In genomic region chr15:74222705-74223104, GRCh38 we compare ENCODE assay signal across 1 cellular context.
TF ChIP-seq lines count a peak whose summit lies in the region.

No MANE protein-coding gene starts in this region.

TF ChIP-seq in GM23338, 12 proteins besides CTCF, POLR2A, EP300 and RAD21:
- TF ChIP-seq JUNB (IDR thresholded peaks at IDR 0.05; ENCODE audit: unreplicated experiment), result no peak
- no peak for TF ChIP-seq EZH2phosphoT487 (IDR thresholded peaks at IDR 0.05; ENCODE audit: unreplicated experiment)
- no peak for TF ChIP-seq STAT1 (IDR thresholded peaks at IDR 0.05; ENCODE audit: unreplicated experiment)
- TF ChIP-seq POLR2AphosphoS5 (IDR thresholded peaks at IDR 0.05; ENCODE audit: low read depth), result no peak
- TF ChIP-seq ZNF114 (CRISPR knock-in tag; IDR thresholded peaks at IDR 0.05), result no peak
- no peak for TF ChIP-seq ZNF462 (CRISPR knock-in tag; IDR thresholded peaks at IDR 0.05)
- TF ChIP-seq REST (IDR thresholded peaks at IDR 0.05; ENCODE audit: unreplicated experiment), result no peak
- no peak for TF ChIP-seq CREB1 (CRISPR knock-in tag; IDR thresholded peaks at IDR 0.05; ENCODE audit: low read depth)
- no peak for TF ChIP-seq ZNF331 (CRISPR knock-in tag; IDR thresholded peaks at IDR 0.05; ENCODE audit: low read depth)
- no peak for TF ChIP-seq NANOG (IDR thresholded peaks at IDR 0.05; ENCODE audit: borderline replicate concordance)
- TF ChIP-seq ETS1 (IDR thresholded peaks at IDR 0.05), result no peak
- no peak for TF ChIP-seq EZH2 (IDR thresholded peaks at IDR 0.05; ENCODE audit: low read depth, unreplicated experiment)
